In the genomic region with DNA sequence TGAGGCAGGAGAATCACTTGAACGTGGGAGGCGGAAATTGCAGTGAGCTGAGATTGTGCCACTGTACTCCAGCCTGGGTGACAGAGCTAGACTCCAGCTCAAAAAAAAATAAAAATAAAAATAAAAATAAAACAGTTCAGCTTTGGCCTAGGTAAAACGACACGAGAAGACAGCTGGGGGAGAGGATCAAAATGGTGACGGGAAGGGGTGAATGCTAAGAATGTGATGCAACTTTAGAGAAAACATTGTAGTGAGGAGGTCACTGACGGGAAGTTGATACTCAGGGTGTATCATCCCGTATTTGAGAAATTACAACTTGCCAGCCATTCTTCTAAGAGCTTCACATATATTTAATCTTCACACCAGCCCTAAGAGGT, we compare ENCODE assay signal across 8 cellular contexts. TPM values are rescaled to one million over a fixed set of nuclear protein-coding genes. Genes with fewer than 3 reads are reported as not detected.
DNase-seq lines count a peak whose midpoint lies in the region; ATAC-seq, FAIRE-seq and TF ChIP-seq lines count a peak whose summit lies in the region.

No MANE protein-coding gene starts in this region.

- H3K27me3 Mint-ChIP-seq in activated CD4-positive, alpha-beta T cell treated with anti-CD3 and anti-CD28 coated beads, Interleukin-2, amount 10 ng/mL, durations not matched to agents 7 days and 5 days, result no peaks in the 10 kb centered on the region
- no peaks in the 10 kb centered on the region for H3K27me3 Mint-ChIP-seq in activated naive CD8-positive, alpha-beta T cell

- no peak for ATAC-seq in HG03095 (IDR thresholded peaks at IDR 0.05; ENCODE audit: unreplicated experiment)

- no peak overlapping the region for H3K27ac ChIP-seq in thyroid gland

- H3K4me1 ChIP-seq in thyroid gland, result peaks cover 7 to 20% of the 10 kb centered on the region in 2 donors

- H3K27me3 ChIP-seq in kidney epithelial cell (ENCODE audit: control insufficient read depth, insufficient read depth, low read length), result no peaks in the 10 kb centered on the region
- H3K27me3 ChIP-seq in thyroid gland, result no peaks in the 10 kb centered on the region

- no peaks in the 10 kb centered on the region for H3K9me3 Mint-ChIP-seq in activated CD4-positive, alpha-beta T cell treated with anti-CD3 and anti-CD28 coated beads, Interleukin-2, amount 10 ng/mL, durations not matched to agents 7 days and 5 days
- H3K9me3 Mint-ChIP-seq in activated naive CD8-positive, alpha-beta T cell (ENCODE audit: low read depth), result no peaks in the 10 kb centered on the region

- CTCF ChIA-PET in activated CD4-positive, alpha-beta T cell treated with anti-CD3 and anti-CD28 coated beads, Interleukin-2, amount 10 ng/mL, durations not matched to agents 7 days and 5 days (lab: Charles Lee), result interaction anchor here (0.6 to 1.3 kb wide), 4 partner anchors 24 to 488 kb away, joined by 3 to 4 read pairs (median 3); a partner anchor contains a TSS

- POLR2A ChIA-PET in activated CD4-positive, alpha-beta T cell treated with anti-CD3 and anti-CD28 coated beads, Interleukin-2, amount 10 ng/mL, durations not matched to agents 7 days and 5 days (lab: Charles Lee), result no interaction called here

- no peak for FAIRE-seq in GM12891 (lab: Jason Lieb, UNC)

- H3K36me3 ChIP-seq in kidney epithelial cell (ENCODE audit: control insufficient read depth, insufficient read depth, low read length) (no peaks in the 10 kb centered on the region), thyroid gland (peaks cover 30 to 34% of the 10 kb centered on the region in 2 donors)

- no peaks in the 10 kb centered on the region for H3K9me3 ChIP-seq in thyroid gland

- peak overlapping the region; percentile 83 for H3K4me3 ChIP-seq in kidney epithelial cell (ENCODE audit: low read depth, low read length)
- H3K4me3 ChIP-seq in thyroid gland (replicated peaks in 1 of 3), result peak overlapping the region in 2 of 3 donors; percentile 71 to 88

- TF ChIP-seq POLR2A in thyroid gland (IDR thresholded peaks at IDR 0.05) (no peak), GM12891 (IDR thresholded peaks at IDR 0.05; ENCODE audit: low read depth, low read length) (no peak)

- peak overlapping the region; percentile 87 for H3K4me3 Mint-ChIP-seq in activated CD4-positive, alpha-beta T cell treated with anti-CD3 and anti-CD28 coated beads, Interleukin-2, amount 10 ng/mL, durations not matched to agents 7 days and 5 days
- peak overlapping the region; percentile 94 for H3K4me3 Mint-ChIP-seq in activated naive CD8-positive, alpha-beta T cell

- peaks cover 59% of the 10 kb centered on the region for H3K36me3 Mint-ChIP-seq in activated CD4-positive, alpha-beta T cell treated with anti-CD3 and anti-CD28 coated beads, Interleukin-2, amount 10 ng/mL, durations not matched to agents 7 days and 5 days (ENCODE audit: low read depth)
- H3K36me3 Mint-ChIP-seq in activated naive CD8-positive, alpha-beta T cell, result peaks cover 9% of the 10 kb centered on the region

- H3K4me1 Mint-ChIP-seq in activated CD4-positive, alpha-beta T cell treated with anti-CD3 and anti-CD28 coated beads, Interleukin-2, amount 10 ng/mL, durations not matched to agents 7 days and 5 days, result peaks cover 55% of the 10 kb centered on the region
- H3K4me1 Mint-ChIP-seq in activated naive CD8-positive, alpha-beta T cell (ENCODE audit: low read depth), result peaks cover 45% of the 10 kb centered on the region

- WGBS in thyroid gland, 2 donors, result 83 to 92% methylated on average over 7 of the region's 7 CpGs

- TF ChIP-seq CTCF in kidney epithelial cell (IDR thresholded peaks at IDR 0.05; ENCODE audit: insufficient read depth, low read length, poor library complexity, severe bottlenecking) (no peak), thyroid gland (IDR thresholded peaks at IDR 0.05) (no peak), GM10266 (IDR thresholded peaks at IDR 0.05; ENCODE audit: control insufficient read depth, insufficient read depth, low read depth, missing control alignments) (no peak)

- intact Hi-C loops in thyroid gland (cut with DNase I), result loop anchor here (10.0 kb wide), 1 partner anchor 64 kb away; a partner anchor contains a TSS

- H3K27ac Mint-ChIP-seq in activated CD4-positive, alpha-beta T cell treated with anti-CD3 and anti-CD28 coated beads, Interleukin-2, amount 10 ng/mL, durations not matched to agents 7 days and 5 days, result peak overlapping the region; percentile 98
- peak overlapping the region; percentile 97 for H3K27ac Mint-ChIP-seq in activated naive CD8-positive, alpha-beta T cell

- peak; percentile 31 for DNase-seq in activated CD4-positive, alpha-beta T cell treated with anti-CD3 and anti-CD28 coated beads, Interleukin-2, amount 10 ng/mL, durations not matched to agents 7 days and 5 days
- DNase-seq in activated CD4-positive, alpha-beta T cell treated with anti-CD3 and anti-CD28 coated beads, Interleukin-2, amount 50 U/mL, for 48 hours, result no peak
- DNase-seq in kidney epithelial cell (ENCODE audit: low read depth), result no peak
- no peak for DNase-seq in thyroid gland
- DNase-seq in GM12891 (ENCODE audit: insufficient read length, low spot score), result no peak
- no peak for DNase-seq in GM10266 (ENCODE audit: extremely low spot score)

TF ChIP-seq in GM12891, 5 proteins besides CTCF, POLR2A, EP300 and RAD21:
- TF ChIP-seq POU2F2 (IDR thresholded peaks at IDR 0.05; ENCODE audit: low read depth, low read length), result no peak
- no peak for TF ChIP-seq SPI1 (IDR thresholded peaks at IDR 0.05; ENCODE audit: low read depth, low read length)
- TF ChIP-seq POLR2AphosphoS5 (IDR thresholded peaks at IDR 0.05; ENCODE audit: low read depth, low read length), result no peak
- no peak for TF ChIP-seq TAF1 (IDR thresholded peaks at IDR 0.05; ENCODE audit: low read depth, low read length)
- TF ChIP-seq PAX5 (IDR thresholded peaks at IDR 0.05; ENCODE audit: insufficient read depth, low read length, severe bottlenecking), result no peak
TF ChIP-seq in GM12891: peak in this region for 0.

RNA-seq across cellular contexts. Expression of a gene that starts 1.1 kb away (rescaled TPM):
- 10 to 100 TPM; 53.0 to 61.8 TPM for total RNA-seq in activated CD4-positive, alpha-beta T cell treated with anti-CD3 and anti-CD28 coated beads, Interleukin-2, amount 10 ng/mL, durations not matched to agents 7 days and 5 days
- total RNA-seq in kidney epithelial cell, result 30.1 and 35.5 TPM in 2 replicates
- total RNA-seq in thyroid gland, result 10 to 100 TPM; 12.1 to 31.0 (median 25.0) TPM
- polyA plus RNA-seq in GM12891 (2012; ENCODE audit: low read depth, missing spikeins), result 14.8 TPM

RNA-seq across cellular contexts. Expression of a gene that starts 24.9 kb away (rescaled TPM):
- 10 to 100 TPM; 79.2 to 87.3 TPM for total RNA-seq in activated CD4-positive, alpha-beta T cell treated with anti-CD3 and anti-CD28 coated beads, Interleukin-2, amount 10 ng/mL, durations not matched to agents 7 days and 5 days
- total RNA-seq in kidney epithelial cell (66.7 and 90.8 TPM in 2 replicates), thyroid gland (100 to 1,000 TPM in 2 of 4 donors, 10 to 100 TPM in 2; 67.2 to 199 (median 108) TPM)
- polyA plus RNA-seq in GM12891 (2012; ENCODE audit: low read depth, missing spikeins), result 51.6 TPM

RNA-seq across cellular contexts. Expression of a gene that starts 28.5 kb away (rescaled TPM):
- 10 to 100 TPM; 22.3 to 27.4 TPM for total RNA-seq in activated CD4-positive, alpha-beta T cell treated with anti-CD3 and anti-CD28 coated beads, Interleukin-2, amount 10 ng/mL, durations not matched to agents 7 days and 5 days
- total RNA-seq in kidney epithelial cell (41.8 and 46.8 TPM in 2 replicates), thyroid gland (10 to 100 TPM; 14.1 to 57.3 (median 28.9) TPM)
- polyA plus RNA-seq in GM12891 (2012; ENCODE audit: low read depth, missing spikeins), result 79.1 TPM
